8 cellular contexts compared by ENCODE assay signal in the genomic region with DNA sequence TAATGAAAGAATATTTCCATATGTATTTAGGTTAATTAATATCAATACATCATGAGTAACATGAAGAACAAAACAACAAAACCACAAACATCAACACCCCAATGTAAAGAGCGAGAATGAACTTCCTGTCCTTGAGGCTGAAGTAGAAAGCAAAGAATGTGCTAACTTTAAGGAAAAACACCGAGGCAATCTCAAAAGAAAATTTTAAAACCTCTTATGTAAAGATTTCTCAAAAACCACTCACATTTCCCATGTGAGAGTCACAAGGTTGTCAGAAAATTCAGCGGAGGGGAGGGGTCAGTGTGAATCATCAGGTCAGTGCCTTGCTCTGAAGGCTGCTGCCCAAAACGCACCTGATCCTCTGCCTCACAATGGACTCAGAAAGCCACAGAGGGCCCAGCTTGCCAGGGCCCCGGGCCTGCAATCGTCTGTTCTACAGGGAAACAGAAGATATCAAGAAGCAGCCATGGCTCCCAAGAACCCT. TPM values are rescaled to one million over a fixed set of nuclear protein-coding genes. Genes with fewer than 3 reads are reported as not detected.
A peak's percentile ranks its signal among the peaks of the same experiment; 100 is the strongest.
DNase-seq lines count a peak whose midpoint lies in the region; ATAC-seq, FAIRE-seq and TF ChIP-seq lines count a peak whose summit lies in the region.

No MANE protein-coding gene starts in this region.

- H3K4me3 ChIP-seq in lower lobe of right lung (no peak overlapping the region), uterus (no peak overlapping the region)

- H3K36me3 ChIP-seq in KOPT-K1 (ENCODE audit: insufficient read depth, low read length) = peaks cover 56% of the 10 kb centered on the region
- H3K36me3 ChIP-seq in lower lobe of right lung = peaks cover 58% of the 10 kb centered on the region
- H3K36me3 ChIP-seq in uterus = no peaks in the 10 kb centered on the region

- peak; percentile 88 to 94 for ATAC-seq in lower lobe of right lung

- H3K27me3 ChIP-seq in lower lobe of right lung (ENCODE audit: low read depth) = no peaks in the 10 kb centered on the region
- no peaks in the 10 kb centered on the region for H3K27me3 ChIP-seq in uterus

- intact Hi-C loops in lower lobe of right lung (cut with DNase I) = no loop called here
- intact Hi-C loops in uterus (cut with DNase I; ENCODE audit: low total_unique reads) = no loop called here

- DNase-seq in AG08396 (ENCODE audit: low spot score) (peak; percentile 66), lower lobe of right lung (peak; percentile 60), uterus (peak; percentile 25 to 27), GM12892 (ENCODE audit: insufficient read length) (no peak), AML-193 (lab: John Stamatoyannopoulos, UW) (no peak), pons (ENCODE audit: low spot score) (no peak)

- H3K4me1 ChIP-seq in lower lobe of right lung (peaks cover 43% of the 10 kb centered on the region), uterus (peaks cover 0 to 5% of the 10 kb centered on the region in 2 donors)

- H3K27ac ChIP-seq in KOPT-K1 (ENCODE audit: low read depth, low read length, poor library complexity, severe bottlenecking) = peak overlapping the region; percentile 53
- H3K27ac ChIP-seq in angular gyrus (ENCODE audit: low read depth, low read length) = peak overlapping the region; percentile 44
- H3K27ac ChIP-seq in lower lobe of right lung = peak overlapping the region; percentile 76
- peak overlapping the region in 1 of 2 donors; percentile 44 for H3K27ac ChIP-seq in uterus

- H3K9me3 ChIP-seq in KOPT-K1 (ENCODE audit: insufficient read depth, low read length, poor library complexity, severe bottlenecking) (no peaks in the 10 kb centered on the region), lower lobe of right lung (no peaks in the 10 kb centered on the region), uterus (no peaks in the 10 kb centered on the region)

- FAIRE-seq in GM12892 (lab: Jason Lieb, UNC) = no peak

- TF ChIP-seq POLR2A in uterus (IDR thresholded peaks at IDR 0.05) = no peak
- TF ChIP-seq POLR2A in GM12892 (IDR thresholded peaks at IDR 0.05; ENCODE audit: low read depth, low read length) = no peak

- TF ChIP-seq CTCF in lower lobe of right lung (IDR thresholded peaks at IDR 0.05) (no peak), uterus (IDR thresholded peaks at IDR 0.05) (no peak)

RNA-seq across cellular contexts. Expression of a gene that starts 12.3 kb away (rescaled TPM):
- total RNA-seq in lower lobe of right lung (114 TPM), uterus (10 to 100 TPM in 3 of 4 donors, 1 to 10 TPM in 1; 10.0 to 58.9 (median 41.1) TPM)
- polyA plus RNA-seq in GM12892 (2012; ENCODE audit: missing spikeins) = 11.4 TPM

Comparison
In these comparisons a context has a peak if more than half of its experiments do, and no peak if none do; other contexts are left out.
1. DNase-seq: peak in AG08396 (single experiment), lower lobe of right lung (single experiment) and uterus (2 of 2); none in GM12892 (single experiment), AML-193 (0 of 2) and pons (single experiment).